ENCODE assay signal across 1 cellular context in the genomic region with DNA sequence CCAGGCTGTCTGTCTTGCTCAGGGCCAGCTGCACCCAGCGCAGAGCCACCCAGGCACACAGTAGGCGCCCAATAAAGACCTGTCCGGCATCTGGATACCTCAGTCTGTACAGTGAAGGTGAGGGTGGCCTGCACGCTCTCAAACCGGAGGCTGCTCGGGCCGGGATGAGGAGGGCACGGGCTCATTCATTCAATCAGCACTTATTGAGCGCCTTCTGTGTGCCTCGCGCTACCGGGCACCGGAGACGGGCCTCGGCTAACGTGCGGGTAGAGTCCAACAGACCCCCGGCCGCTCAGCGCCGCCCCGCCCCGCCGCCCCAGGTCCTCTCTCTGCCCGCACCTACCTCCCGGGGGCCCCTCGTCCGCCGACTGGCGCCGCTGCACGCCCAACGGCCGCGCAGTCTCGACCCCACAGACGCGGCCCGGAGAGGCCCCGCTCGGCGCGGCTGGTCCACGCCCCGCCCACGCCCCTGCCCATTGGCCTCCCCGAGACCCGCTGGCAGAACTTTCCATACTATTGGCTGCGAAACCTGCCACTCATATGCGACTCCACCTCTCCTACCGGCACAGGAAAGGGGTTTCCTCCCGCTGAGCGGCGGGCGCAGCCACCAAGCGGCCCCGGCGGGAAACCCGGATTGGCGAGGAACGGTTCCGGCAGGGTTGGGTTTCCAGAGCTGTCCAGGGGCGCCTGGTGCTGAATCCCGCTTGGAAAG.
TF ChIP-seq lines count a peak whose summit lies in the region.

A gene with protein sequence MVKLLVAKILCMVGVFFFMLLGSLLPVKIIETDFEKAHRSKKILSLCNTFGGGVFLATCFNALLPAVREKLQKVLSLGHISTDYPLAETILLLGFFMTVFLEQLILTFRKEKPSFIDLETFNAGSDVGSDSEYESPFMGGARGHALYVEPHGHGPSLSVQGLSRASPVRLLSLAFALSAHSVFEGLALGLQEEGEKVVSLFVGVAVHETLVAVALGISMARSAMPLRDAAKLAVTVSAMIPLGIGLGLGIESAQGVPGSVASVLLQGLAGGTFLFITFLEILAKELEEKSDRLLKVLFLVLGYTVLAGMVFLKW (minus strand): TSS at position 416 of the 712 bp plus-strand sequence. CDS start 2,760 bp downstream, outside the sequence.

TF ChIP-seq in HepG2, 621 proteins besides CTCF, POLR2A, EP300 and RAD21 (continued from another document and continues in another):
- no peak for TF ChIP-seq ZHX1 (CRISPR knock-in tag; IDR thresholded peaks at IDR 0.05; ENCODE audit: low read depth)
- peak; percentile 54; the same call in 1 of the 2 replicates for TF ChIP-seq TRAFD1 (CRISPR knock-in tag; IDR thresholded peaks at IDR 0.05; ENCODE audit: borderline replicate concordance)
- peak; percentile 73 for TF ChIP-seq HNRNPLL (IDR thresholded peaks at IDR 0.05; ENCODE audit: low read depth, low read length, poor library complexity, severe bottlenecking)
- TF ChIP-seq ARNTL (CRISPR knock-in tag; IDR thresholded peaks at IDR 0.05), result peak; percentile 73; the same call in 1 of the 2 replicates
- TF ChIP-seq CREM (IDR thresholded peaks at IDR 0.05), result peak; percentile 66; the same call in 1 of the 2 replicates
- peak; percentile 11; the same call in 1 of the 2 replicates for TF ChIP-seq CREM (CRISPR knock-in tag; IDR thresholded peaks at IDR 0.05)
- TF ChIP-seq, protein P1, sequence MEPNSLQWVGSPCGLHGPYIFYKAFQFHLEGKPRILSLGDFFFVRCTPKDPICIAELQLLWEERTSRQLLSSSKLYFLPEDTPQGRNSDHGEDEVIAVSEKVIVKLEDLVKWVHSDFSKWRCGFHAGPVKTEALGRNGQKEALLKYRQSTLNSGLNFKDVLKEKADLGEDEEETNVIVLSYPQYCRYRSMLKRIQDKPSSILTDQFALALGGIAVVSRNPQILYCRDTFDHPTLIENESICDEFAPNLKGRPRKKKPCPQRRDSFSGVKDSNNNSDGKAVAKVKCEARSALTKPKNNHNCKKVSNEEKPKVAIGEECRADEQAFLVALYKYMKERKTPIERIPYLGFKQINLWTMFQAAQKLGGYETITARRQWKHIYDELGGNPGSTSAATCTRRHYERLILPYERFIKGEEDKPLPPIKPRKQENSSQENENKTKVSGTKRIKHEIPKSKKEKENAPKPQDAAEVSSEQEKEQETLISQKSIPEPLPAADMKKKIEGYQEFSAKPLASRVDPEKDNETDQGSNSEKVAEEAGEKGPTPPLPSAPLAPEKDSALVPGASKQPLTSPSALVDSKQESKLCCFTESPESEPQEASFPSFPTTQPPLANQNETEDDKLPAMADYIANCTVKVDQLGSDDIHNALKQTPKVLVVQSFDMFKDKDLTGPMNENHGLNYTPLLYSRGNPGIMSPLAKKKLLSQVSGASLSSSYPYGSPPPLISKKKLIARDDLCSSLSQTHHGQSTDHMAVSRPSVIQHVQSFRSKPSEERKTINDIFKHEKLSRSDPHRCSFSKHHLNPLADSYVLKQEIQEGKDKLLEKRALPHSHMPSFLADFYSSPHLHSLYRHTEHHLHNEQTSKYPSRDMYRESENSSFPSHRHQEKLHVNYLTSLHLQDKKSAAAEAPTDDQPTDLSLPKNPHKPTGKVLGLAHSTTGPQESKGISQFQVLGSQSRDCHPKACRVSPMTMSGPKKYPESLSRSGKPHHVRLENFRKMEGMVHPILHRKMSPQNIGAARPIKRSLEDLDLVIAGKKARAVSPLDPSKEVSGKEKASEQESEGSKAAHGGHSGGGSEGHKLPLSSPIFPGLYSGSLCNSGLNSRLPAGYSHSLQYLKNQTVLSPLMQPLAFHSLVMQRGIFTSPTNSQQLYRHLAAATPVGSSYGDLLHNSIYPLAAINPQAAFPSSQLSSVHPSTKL (CRISPR knock-in tag; IDR thresholded peaks at IDR 0.05), result peak; percentile 84
- peak; percentile 99 for TF ChIP-seq FOXC1 (CRISPR knock-in tag; IDR thresholded peaks at IDR 0.05; ENCODE audit: borderline replicate concordance)
- no peak for TF ChIP-seq TBP (CRISPR knock-in tag; IDR thresholded peaks at IDR 0.05)
- TF ChIP-seq, protein P2, sequence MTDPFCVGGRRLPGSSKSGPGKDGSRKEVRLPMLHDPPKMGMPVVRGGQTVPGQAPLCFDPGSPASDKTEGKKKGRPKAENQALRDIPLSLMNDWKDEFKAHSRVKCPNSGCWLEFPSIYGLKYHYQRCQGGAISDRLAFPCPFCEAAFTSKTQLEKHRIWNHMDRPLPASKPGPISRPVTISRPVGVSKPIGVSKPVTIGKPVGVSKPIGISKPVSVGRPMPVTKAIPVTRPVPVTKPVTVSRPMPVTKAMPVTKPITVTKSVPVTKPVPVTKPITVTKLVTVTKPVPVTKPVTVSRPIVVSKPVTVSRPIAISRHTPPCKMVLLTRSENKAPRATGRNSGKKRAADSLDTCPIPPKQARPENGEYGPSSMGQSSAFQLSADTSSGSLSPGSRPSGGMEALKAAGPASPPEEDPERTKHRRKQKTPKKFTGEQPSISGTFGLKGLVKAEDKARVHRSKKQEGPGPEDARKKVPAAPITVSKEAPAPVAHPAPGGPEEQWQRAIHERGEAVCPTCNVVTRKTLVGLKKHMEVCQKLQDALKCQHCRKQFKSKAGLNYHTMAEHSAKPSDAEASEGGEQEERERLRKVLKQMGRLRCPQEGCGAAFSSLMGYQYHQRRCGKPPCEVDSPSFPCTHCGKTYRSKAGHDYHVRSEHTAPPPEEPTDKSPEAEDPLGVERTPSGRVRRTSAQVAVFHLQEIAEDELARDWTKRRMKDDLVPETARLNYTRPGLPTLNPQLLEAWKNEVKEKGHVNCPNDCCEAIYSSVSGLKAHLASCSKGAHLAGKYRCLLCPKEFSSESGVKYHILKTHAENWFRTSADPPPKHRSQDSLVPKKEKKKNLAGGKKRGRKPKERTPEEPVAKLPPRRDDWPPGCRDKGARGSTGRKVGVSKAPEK (CRISPR knock-in tag; IDR thresholded peaks at IDR 0.05; ENCODE audit: borderline replicate concordance), result no peak
- TF ChIP-seq ZNF468 (CRISPR knock-in tag; IDR thresholded peaks at IDR 0.05), result no peak
- TF ChIP-seq, protein P3, sequence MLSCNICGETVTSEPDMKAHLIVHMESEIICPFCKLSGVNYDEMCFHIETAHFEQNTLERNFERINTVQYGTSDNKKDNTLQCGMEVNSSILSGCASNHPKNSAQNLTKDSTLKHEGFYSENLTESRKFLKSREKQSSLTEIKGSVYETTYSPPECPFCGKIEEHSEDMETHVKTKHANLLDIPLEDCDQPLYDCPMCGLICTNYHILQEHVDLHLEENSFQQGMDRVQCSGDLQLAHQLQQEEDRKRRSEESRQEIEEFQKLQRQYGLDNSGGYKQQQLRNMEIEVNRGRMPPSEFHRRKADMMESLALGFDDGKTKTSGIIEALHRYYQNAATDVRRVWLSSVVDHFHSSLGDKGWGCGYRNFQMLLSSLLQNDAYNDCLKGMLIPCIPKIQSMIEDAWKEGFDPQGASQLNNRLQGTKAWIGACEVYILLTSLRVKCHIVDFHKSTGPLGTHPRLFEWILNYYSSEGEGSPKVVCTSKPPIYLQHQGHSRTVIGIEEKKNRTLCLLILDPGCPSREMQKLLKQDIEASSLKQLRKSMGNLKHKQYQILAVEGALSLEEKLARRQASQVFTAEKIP (CRISPR knock-in tag; IDR thresholded peaks at IDR 0.05; ENCODE audit: borderline replicate concordance), result no peak
- peak; percentile 87; the same call in 1 of the 2 replicates for TF ChIP-seq ATF5 (CRISPR knock-in tag; IDR thresholded peaks at IDR 0.05; ENCODE audit: low read depth)
- TF ChIP-seq MEIS1 (CRISPR knock-in tag; IDR thresholded peaks at IDR 0.05; ENCODE audit: borderline replicate concordance), result peak; percentile 73; the same call in 1 of the 2 replicates
- peak; percentile 95; the same call in 1 of the 2 replicates for TF ChIP-seq TOE1 (CRISPR knock-in tag; IDR thresholded peaks at IDR 0.05)
- no peak for TF ChIP-seq FOXK2 (IDR thresholded peaks at IDR 0.05)
- peak; percentile 95 for TF ChIP-seq ZBTB39 (CRISPR knock-in tag; IDR thresholded peaks at IDR 0.05)
- peak; percentile 97 for TF ChIP-seq ZNF891 (CRISPR knock-in tag; IDR thresholded peaks at IDR 0.05)
- peak; percentile 99 for TF ChIP-seq SALL1 (CRISPR knock-in tag; IDR thresholded peaks at IDR 0.05)
- no peak for TF ChIP-seq DNMT1 (CRISPR knock-in tag; IDR thresholded peaks at IDR 0.05)
- TF ChIP-seq ZNF569 (CRISPR knock-in tag; IDR thresholded peaks at IDR 0.05; ENCODE audit: borderline replicate concordance), result no peak
- no peak for TF ChIP-seq HNRNPK (IDR thresholded peaks at IDR 0.05; ENCODE audit: low read depth, low read length, poor library complexity, severe bottlenecking)
- TF ChIP-seq HMG20A (CRISPR knock-in tag; IDR thresholded peaks at IDR 0.05; ENCODE audit: borderline replicate concordance), result no peak
- TF ChIP-seq, protein P4, sequence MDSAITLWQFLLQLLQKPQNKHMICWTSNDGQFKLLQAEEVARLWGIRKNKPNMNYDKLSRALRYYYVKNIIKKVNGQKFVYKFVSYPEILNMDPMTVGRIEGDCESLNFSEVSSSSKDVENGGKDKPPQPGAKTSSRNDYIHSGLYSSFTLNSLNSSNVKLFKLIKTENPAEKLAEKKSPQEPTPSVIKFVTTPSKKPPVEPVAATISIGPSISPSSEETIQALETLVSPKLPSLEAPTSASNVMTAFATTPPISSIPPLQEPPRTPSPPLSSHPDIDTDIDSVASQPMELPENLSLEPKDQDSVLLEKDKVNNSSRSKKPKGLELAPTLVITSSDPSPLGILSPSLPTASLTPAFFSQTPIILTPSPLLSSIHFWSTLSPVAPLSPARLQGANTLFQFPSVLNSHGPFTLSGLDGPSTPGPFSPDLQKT (CRISPR knock-in tag; IDR thresholded peaks at IDR 0.05; ENCODE audit: borderline replicate concordance), result peak; percentile 68; the same call in 1 of the 2 replicates
- peak; percentile 94 for TF ChIP-seq ZNF589 (CRISPR knock-in tag; conservative IDR thresholded peaks at IDR 0.05)
- TF ChIP-seq RFX1 (IDR thresholded peaks at IDR 0.05), result no peak
- peak; percentile 97 for TF ChIP-seq ZNF772 (CRISPR knock-in tag; IDR thresholded peaks at IDR 0.05)
- peak; percentile 59; the same call in 1 of the 2 replicates for TF ChIP-seq ZNF879 (CRISPR knock-in tag; IDR thresholded peaks at IDR 0.05)
- peak; percentile 85 for TF ChIP-seq MLXIP (CRISPR knock-in tag; IDR thresholded peaks at IDR 0.05; ENCODE audit: borderline replicate concordance)
- peak; percentile 98 for TF ChIP-seq ZNF124 (CRISPR knock-in tag; IDR thresholded peaks at IDR 0.05)
